1 cellular context compared by ENCODE assay signal in the genomic region with DNA sequence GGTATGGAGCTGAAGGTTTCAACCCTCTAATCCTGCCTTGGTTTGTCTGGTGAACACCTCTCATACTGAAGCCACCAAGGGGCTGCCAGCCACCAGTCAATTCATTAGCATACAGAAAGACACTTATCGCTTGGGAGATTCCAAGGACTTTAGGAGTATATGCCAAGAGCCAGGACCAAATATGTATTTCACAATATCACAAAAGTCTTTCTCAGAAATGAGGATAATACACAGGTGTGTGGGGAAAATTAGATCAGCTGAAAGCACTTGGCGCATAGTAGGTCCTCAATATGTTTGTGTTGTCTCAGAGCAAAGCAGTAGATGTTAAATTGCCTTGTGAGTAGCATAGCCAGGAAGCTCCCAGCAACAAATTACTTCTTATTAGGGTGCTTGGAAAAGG.
TF ChIP-seq lines count a peak whose summit lies in the region.

No MANE protein-coding gene starts in this region.

TF ChIP-seq in IMR-90, 13 proteins besides CTCF, POLR2A, EP300 and RAD21:
- TF ChIP-seq CEBPB (IDR thresholded peaks at IDR 0.05; ENCODE audit: low read depth, low read length): peak; percentile 57
- no peak for TF ChIP-seq MAFK (IDR thresholded peaks at IDR 0.05; ENCODE audit: low read depth, low read length)
